ENCODE assay signal across 1 cellular context in the genomic region with DNA sequence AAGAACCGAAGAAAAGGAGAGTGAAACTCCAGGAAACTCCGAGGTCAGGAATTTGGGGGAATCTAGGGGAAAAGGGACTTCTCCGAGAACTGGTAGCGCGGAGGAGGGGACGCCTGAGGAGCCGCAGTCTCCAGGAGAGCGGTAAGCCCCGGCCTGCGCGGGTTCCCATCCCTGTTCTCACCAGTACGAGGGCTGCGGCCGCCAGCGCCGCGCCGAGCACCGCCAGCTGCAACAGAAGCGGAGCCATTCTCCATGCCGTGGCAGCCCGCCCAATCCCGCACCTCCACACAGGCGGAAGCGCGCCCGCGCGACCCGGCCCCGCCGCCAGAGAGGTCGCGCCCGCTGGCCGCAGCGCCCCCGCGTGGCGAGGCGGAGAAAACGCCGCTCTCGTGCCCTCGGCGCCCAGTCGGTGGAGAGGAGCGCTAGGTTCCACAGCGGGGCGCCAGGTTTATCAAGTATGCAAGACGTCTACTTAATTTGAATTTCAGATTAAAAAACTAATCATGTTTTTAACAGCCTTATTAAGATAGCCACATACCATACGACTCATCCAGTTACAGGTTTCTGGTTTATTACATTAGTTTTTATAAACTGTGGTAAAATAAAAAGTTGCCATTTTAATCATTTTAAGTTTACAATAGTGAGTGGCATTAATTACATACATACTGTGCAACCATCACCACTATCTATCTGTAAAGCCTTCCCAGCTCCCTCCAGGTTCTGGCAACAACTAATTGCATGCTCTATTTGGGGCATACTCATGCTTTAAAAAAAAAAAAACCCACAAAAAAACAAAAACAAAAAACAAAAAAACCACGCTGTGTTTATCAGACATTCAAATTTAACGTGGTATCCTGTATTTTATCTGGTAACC.
A peak's percentile ranks its signal among the peaks of the same experiment; 100 is the strongest.
TF ChIP-seq lines count a peak whose summit lies in the region.

A gene with protein sequence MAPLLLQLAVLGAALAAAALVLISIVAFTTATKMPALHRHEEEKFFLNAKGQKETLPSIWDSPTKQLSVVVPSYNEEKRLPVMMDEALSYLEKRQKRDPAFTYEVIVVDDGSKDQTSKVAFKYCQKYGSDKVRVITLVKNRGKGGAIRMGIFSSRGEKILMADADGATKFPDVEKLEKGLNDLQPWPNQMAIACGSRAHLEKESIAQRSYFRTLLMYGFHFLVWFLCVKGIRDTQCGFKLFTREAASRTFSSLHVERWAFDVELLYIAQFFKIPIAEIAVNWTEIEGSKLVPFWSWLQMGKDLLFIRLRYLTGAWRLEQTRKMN (minus strand): TSS at position 287 of the 874 bp plus-strand sequence. CDS start 40 bp downstream, at position 247.

TF ChIP-seq in IMR-90, 13 proteins besides CTCF, POLR2A, EP300 and RAD21 (continued from another document):
- TF ChIP-seq FOS (IDR thresholded peaks at IDR 0.05; ENCODE audit: low read depth, low read length) (no peak), MXI1 (IDR thresholded peaks at IDR 0.05; ENCODE audit: borderline replicate concordance, low read depth, low read length) (peak; percentile 87), RCOR1 (IDR thresholded peaks at IDR 0.05; ENCODE audit: insufficient replicate concordance, low read length) (no peak), MAFK (IDR thresholded peaks at IDR 0.05; ENCODE audit: low read depth, low read length) (no peak), CHD1 (IDR thresholded peaks at IDR 0.05; ENCODE audit: low read depth, low read length) (no peak)
